In genomic region chr12:88553941-88554658, GRCh38 we compare ENCODE assay signal across 10 cellular contexts. TPM values are rescaled to one million over a fixed set of nuclear protein-coding genes. Genes with fewer than 3 reads are reported as not detected.
A peak's percentile ranks its signal among the peaks of the same experiment; 100 is the strongest.
DNase-seq lines count a peak whose midpoint lies in the region; ATAC-seq, FAIRE-seq and TF ChIP-seq lines count a peak whose summit lies in the region.
"Had no signal": no experiment of that assay in that cellular context is flagged by ENCODE, and none has a peak within 500 bp of the region (broad histone marks: within the 10 kb centered on the region; RNA-seq: fewer than 3 reads in every experiment).

No MANE protein-coding gene starts in this region.

- no peaks in the 10 kb centered on the region for H3K79me2 ChIP-seq in endothelial cell of umbilical vein (ENCODE audit: control insufficient read depth, insufficient read depth, low read length)

- intact Hi-C loops in endothelial cell of umbilical vein (cut with micrococcal nuclease): loop anchor here (1.0 to 10.0 kb wide), 3 partner anchors 26 to 343 kb away; partner anchors contain the start of gene KITLG
- intact Hi-C loops in pancreas (cut with DNase I): no loop called here

- no TSS peak for BruUV-seq in endothelial cell of umbilical vein (replicated peaks; lab: Mats Ljungman, UMichigan)

- H3K36me3 ChIP-seq in endothelial cell of umbilical vein (ENCODE audit: control insufficient read depth in 2 of 2, extremely low read depth in 1 of 2, insufficient read depth in 2 of 2, low read length in 2 of 2) (no peaks in the 10 kb centered on the region), pancreas (no peaks in the 10 kb centered on the region), Peyer's patch (no peaks in the 10 kb centered on the region), WERI-Rb-1 (no peaks in the 10 kb centered on the region)

- peak; percentile 59 to 77 (median 76) for ATAC-seq in pancreas
- no peak for ATAC-seq in stimulated activated naive CD8-positive, alpha-beta T cell treated with anti-CD3 and anti-CD28 coated beads, Interleukin-15, Interleukin-2, amounts not matched to agents 100 U/mL and 50 U/mL, for 24 hours
- ATAC-seq: activated T-cell treated with anti-CD3 and anti-CD28 coated beads, Interleukin-2, amount 50 U/mL, for 4 hours; natural killer cell treated with Interleukin-12 subunit alpha and Interleukin-12 subunit beta and Interleukin-15 and Interleukin-18, amount 100 ng/mL, for 72 hours had no signal

- FAIRE-seq in endothelial cell of umbilical vein (lab: Jason Lieb, UNC) (peak; percentile 66), pancreas (lab: Jason Lieb, UNC) (no peak), HTR-8/SVneo (lab: Jason Lieb, UNC) (no peak)

- DNase-seq in DMS79 (lab: John Stamatoyannopoulos, UW): peak; percentile 61
- peak; percentile 72 for DNase-seq in NCI-H2196 treated with DMSO at 0.1 percent for 48 hours (lab: John Stamatoyannopoulos, UW; ENCODE audit: unreplicated experiment)
- DNase-seq in endothelial cell of umbilical vein (ENCODE audit: low read depth, low spot score): peak; percentile 87
- peak in 1 of 6 donors; percentile 7 for DNase-seq in pancreas
- no peak for DNase-seq in HTR-8/SVneo (ENCODE audit: insufficient read length, low spot score)
- no peak for DNase-seq in Peyer's patch
- DNase-seq in stimulated activated naive CD8-positive, alpha-beta T cell treated with anti-CD3 and anti-CD28 coated beads, Interleukin-15, Interleukin-2, amounts not matched to agents 100 U/mL and 50 U/mL, for 24 hours: no peak
- no peak for DNase-seq in WERI-Rb-1
- DNase-seq: activated T-cell treated with anti-CD3 and anti-CD28 coated beads, Interleukin-2, amount 50 U/mL, for 4 hours had no signal

- CTCF ChIA-PET in endothelial cell of umbilical vein (lab: Charles Lee): interaction anchor here (0.8 to 1.7 kb wide), 8 partner anchors 9 to 440 kb away, joined by 3 to 8 read pairs (median 4); no protein-coding TSS in a partner anchor

- no peaks in the 10 kb centered on the region for H3K9me1 ChIP-seq in endothelial cell of umbilical vein (replicated peaks; ENCODE audit: control insufficient read depth, extremely low read depth, insufficient read depth, low read length)

- H2AFZ ChIP-seq in endothelial cell of umbilical vein (ENCODE audit: low read depth, low read length): no peak overlapping the region

- dilution Hi-C loops in endothelial cell of umbilical vein (cut with MboI; ENCODE audit: extremely low pct_ligation_motif_present, low sequenced_read_pairs): no loop called here

- no peak overlapping the region for H3K27ac ChIP-seq in endothelial cell of umbilical vein (ENCODE audit: insufficient read depth, low read depth, low read length)
- no peak overlapping the region for H3K27ac ChIP-seq in pancreas
- peak overlapping the region in 2 of 4 donors; percentile 3 to 37 for H3K27ac ChIP-seq in Peyer's patch
- no peak overlapping the region for H3K27ac ChIP-seq in WERI-Rb-1

- POLR2A ChIA-PET in endothelial cell of umbilical vein (lab: Charles Lee): interaction anchor here (1.0 kb wide), 1 partner anchor 10 kb away, joined by 3 read pairs; no protein-coding TSS in a partner anchor

- H3K27me3 ChIP-seq in endothelial cell of umbilical vein (ENCODE audit: control insufficient read depth in 2 of 2, insufficient read depth in 2 of 2, low read length in 2 of 2) (no peaks in the 10 kb centered on the region), pancreas (no peaks in the 10 kb centered on the region), Peyer's patch (no peaks in the 10 kb centered on the region), WERI-Rb-1 (ENCODE audit: insufficient read depth, low read depth, severe bottlenecking) (no peaks in the 10 kb centered on the region)

- H3K4me3 ChIP-seq in endothelial cell of umbilical vein (replicated peaks in 1 of 3; ENCODE audit: insufficient read depth in 1 of 3, low read depth in 1 of 3, low read length in 3 of 3) (no peak overlapping the region), pancreas (no peak overlapping the region), Peyer's patch (no peak overlapping the region), WERI-Rb-1 (ENCODE audit: low read depth, low read length) (no peak overlapping the region)

- H4K20me1 ChIP-seq in endothelial cell of umbilical vein (replicated peaks; ENCODE audit: control insufficient read depth, extremely low read depth, insufficient read depth, low read length): no peaks in the 10 kb centered on the region

- no peak for TF ChIP-seq CTCF in endothelial cell of umbilical vein (IDR thresholded peaks at IDR 0.05; ENCODE audit: extremely low read depth in 1 of 2, insufficient read depth in 1 of 2, low read depth in 1 of 2, low read length in 2 of 2)
- TF ChIP-seq CTCF in pancreas (IDR thresholded peaks at IDR 0.05): no peak
- no peak for TF ChIP-seq CTCF in Peyer's patch (IDR thresholded peaks at IDR 0.05)
- no peak for TF ChIP-seq CTCF in WERI-Rb-1 (IDR thresholded peaks at IDR 0.05; ENCODE audit: low read depth, low read length)

- WGBS in pancreas, 2 donors: 4 to 6% methylated on average over 3 of the region's 3 CpGs

- H3K4me1 ChIP-seq in endothelial cell of umbilical vein (ENCODE audit: control insufficient read depth, extremely low read depth, insufficient read depth, low read length) (peaks cover 26% of the 10 kb centered on the region), pancreas (peaks cover 4 to 29% (median 24%) of the 10 kb centered on the region in 3 donors), Peyer's patch (peaks cover 0 to 23% (median 0%) of the 10 kb centered on the region in 4 donors)

- H3K4me2 ChIP-seq in endothelial cell of umbilical vein (ENCODE audit: insufficient read depth, low read length): peak overlapping the region; percentile 37

- H3K9me3 ChIP-seq in endothelial cell of umbilical vein (replicated peaks; ENCODE audit: control insufficient read depth, insufficient read depth, low read length) (no peaks in the 10 kb centered on the region), pancreas (no peaks in the 10 kb centered on the region), Peyer's patch (no peaks in the 10 kb centered on the region), WERI-Rb-1 (ENCODE audit: severe bottlenecking) (no peaks in the 10 kb centered on the region)

- H3K9ac ChIP-seq in endothelial cell of umbilical vein (replicated peaks; ENCODE audit: extremely low read depth, insufficient read depth, low read length): no peak overlapping the region

- TF ChIP-seq POLR2A in endothelial cell of umbilical vein (IDR thresholded peaks at IDR 0.05; ENCODE audit: low read depth, low read length) (no peak), Peyer's patch (IDR thresholded peaks at IDR 0.05) (no peak)

TF ChIP-seq in endothelial cell of umbilical vein, 7 proteins besides CTCF, POLR2A, EP300 and RAD21:
- TF ChIP-seq MAX (IDR thresholded peaks at IDR 0.05; ENCODE audit: insufficient read depth, insufficient read length) (no peak), POLR2AphosphoS5 (IDR thresholded peaks at IDR 0.05; ENCODE audit: insufficient read depth, low read depth, low read length) (peak; percentile 40)

RNA-seq across cellular contexts. Expression of gene KITLG, which starts 26.2 kb away (rescaled TPM):
- total RNA-seq in endothelial cell of umbilical vein (32.5 and 46.4 TPM in 2 replicates), pancreas (10 to 100 TPM in 2 of 6 donors, 1 to 10 TPM in 4; 3.0 to 14.3 (median 6.0) TPM), Peyer's patch (10 to 100 TPM in 2 of 4 donors, 1 to 10 TPM in 2; 5.2 to 29.7 (median 9.3) TPM)
- polyA plus RNA-seq in endothelial cell of umbilical vein (2.7 and 3.8 TPM in 2 replicates), pancreas (1 to 10 TPM; 1.5 to 2.4 TPM)
- 3.9 and 4.2 TPM in 2 replicates for polyA plus RNA-seq in endothelial cell of umbilical vein (2011; cell fraction: cytosol; rRNA removed)
- polyA plus RNA-seq in endothelial cell of umbilical vein (2011; cell fraction: nucleus; rRNA removed): 8.3 and 11.5 TPM in 2 replicates
- polyA plus RNA-seq in endothelial cell of umbilical vein (2012): 5.8 and 19.3 TPM in 2 replicates
- 18.6 and 18.8 TPM in 2 replicates for polyA minus RNA-seq in endothelial cell of umbilical vein
- polyA minus RNA-seq in endothelial cell of umbilical vein (2011; cell fraction: cytosol; rRNA and poly(A)+ RNA removed): 12.0 TPM
- 23.2 and 27.4 TPM in 2 replicates for polyA minus RNA-seq in endothelial cell of umbilical vein (2011; cell fraction: nucleus; rRNA and poly(A)+ RNA removed)
- total RNA-seq: natural killer cell treated with Interleukin-12 subunit alpha and Interleukin-12 subunit beta and Interleukin-15 and Interleukin-18, amount 100 ng/mL, for 72 hours had no signal

Comparison
In these comparisons a context has a peak if more than half of its experiments do, and no peak if none do; other contexts are left out.
1. DNase-seq: peak in DMS79 (single experiment), NCI-H2196 treated with DMSO at 0.1 percent for 48 hours (single experiment) and endothelial cell of umbilical vein (single experiment); none in HTR-8/SVneo (single experiment), Peyer's patch (0 of 3), stimulated activated naive CD8-positive, alpha-beta T cell treated with anti-CD3 and anti-CD28 coated beads, Interleukin-15, Interleukin-2, amounts not matched to agents 100 U/mL and 50 U/mL, for 24 hours (single experiment) and WERI-Rb-1 (single experiment).